ENCODE assay signal across 8 cellular contexts in genomic region chr1:62435231-62436038, GRCh38. TPM values are rescaled to one million over a fixed set of nuclear protein-coding genes. Genes with fewer than 3 reads are reported as not detected.
DNase-seq lines count a peak whose midpoint lies in the region; ATAC-seq and TF ChIP-seq lines count a peak whose summit lies in the region.

No MANE protein-coding gene starts in this region.

- H3K9me3 ChIP-seq in CD4-positive, CD25-positive, alpha-beta regulatory T cell (ENCODE audit: control insufficient read depth in 2 of 2, low read length in 2 of 2) = no peaks in the 10 kb centered on the region
- no peaks in the 10 kb centered on the region for H3K9me3 ChIP-seq in spleen

- TF ChIP-seq CTCF in spleen (IDR thresholded peaks at IDR 0.05 in 8 of 11, conservative IDR thresholded peaks at IDR 0.05 in 3 of 11) = no peak

- peak overlapping the region; percentile 99 to 100 (median 100) for H3K27ac Mint-ChIP-seq in CD4-positive, CD25-positive, alpha-beta regulatory T cell
- peak overlapping the region; percentile 98 for H3K27ac Mint-ChIP-seq in activated naive CD8-positive, alpha-beta T cell

- peaks cover 31% of the 10 kb centered on the region for H3K4me1 ChIP-seq in CD4-positive, CD25-positive, alpha-beta regulatory T cell (ENCODE audit: control insufficient read depth, insufficient read depth, low read length, poor library complexity, severe bottlenecking)
- H3K4me1 ChIP-seq in spleen = peaks cover 22 to 39% (median 34%) of the 10 kb centered on the region in 6 donors

- no peaks in the 10 kb centered on the region for H3K36me3 ChIP-seq in CD4-positive, CD25-positive, alpha-beta regulatory T cell (ENCODE audit: control insufficient read depth, insufficient read depth, low read length)
- peaks cover 0 to 2% (median 0%) of the 10 kb centered on the region in 6 donors for H3K36me3 ChIP-seq in spleen

- H3K36me3 Mint-ChIP-seq in CD4-positive, CD25-positive, alpha-beta regulatory T cell = peaks cover 3% of the 10 kb centered on the region
- peaks cover 5% of the 10 kb centered on the region for H3K36me3 Mint-ChIP-seq in activated naive CD8-positive, alpha-beta T cell

- peak overlapping the region; percentile 95 to 99 (median 96) for H3K4me3 Mint-ChIP-seq in CD4-positive, CD25-positive, alpha-beta regulatory T cell
- H3K4me3 Mint-ChIP-seq in activated naive CD8-positive, alpha-beta T cell = peak overlapping the region; percentile 97

- H3K9me3 Mint-ChIP-seq in CD4-positive, CD25-positive, alpha-beta regulatory T cell = peaks cover 0 to 3% (median 1%) of the 10 kb centered on the region in 7 donors
- peaks cover 4% of the 10 kb centered on the region for H3K9me3 Mint-ChIP-seq in activated naive CD8-positive, alpha-beta T cell (ENCODE audit: low read depth)

- peaks cover 17% of the 10 kb centered on the region for H3K27me3 Mint-ChIP-seq in CD4-positive, CD25-positive, alpha-beta regulatory T cell
- no peaks in the 10 kb centered on the region for H3K27me3 Mint-ChIP-seq in activated naive CD8-positive, alpha-beta T cell

- intact Hi-C loops in spleen (cut with DNase I; ENCODE audit: low total_unique reads) = no loop called here

- peak overlapping the region; percentile 84 for H3K4me3 ChIP-seq in CD4-positive, CD25-positive, alpha-beta regulatory T cell (ENCODE audit: low read depth, low read length)
- H3K4me3 ChIP-seq in iPS-11a (ENCODE audit: low read depth, low read length) = peak overlapping the region; percentile 89
- peak overlapping the region; percentile 47 to 99 (median 96) for H3K4me3 ChIP-seq in spleen

- peak overlapping the region; percentile 99 for H3K27ac ChIP-seq in CD4-positive, CD25-positive, alpha-beta regulatory T cell (ENCODE audit: insufficient read depth, low read length, poor library complexity, severe bottlenecking)
- peak overlapping the region; percentile 93 to 99 (median 98) for H3K27ac ChIP-seq in spleen

- peaks cover 5% of the 10 kb centered on the region for H3K27me3 ChIP-seq in CD4-positive, CD25-positive, alpha-beta regulatory T cell (ENCODE audit: control insufficient read depth, insufficient read depth, low read length)
- no peaks in the 10 kb centered on the region for H3K27me3 ChIP-seq in spleen (replicated peaks in 1 of 7)

- TF ChIP-seq POLR2A in spleen (IDR thresholded peaks at IDR 0.05) = no peak

- ATAC-seq in CD4-positive, CD25-positive, alpha-beta regulatory T cell (ENCODE audit: low read depth in 2 of 2) = no peak
- ATAC-seq in HG03196 (IDR thresholded peaks at IDR 0.05; ENCODE audit: unreplicated experiment) (peak; percentile 6), HG02763 (IDR thresholded peaks at IDR 0.05; ENCODE audit: unreplicated experiment) (no peak), HG03342 (IDR thresholded peaks at IDR 0.05; ENCODE audit: unreplicated experiment) (no peak)

- 48 to 51% (median 51%) methylated on average over 31 of the region's 31 CpGs for WGBS in spleen, 5 donors

- H3K4me1 Mint-ChIP-seq in CD4-positive, CD25-positive, alpha-beta regulatory T cell = peaks cover 23 to 42% (median 34%) of the 10 kb centered on the region in 4 donors
- H3K4me1 Mint-ChIP-seq in activated naive CD8-positive, alpha-beta T cell (ENCODE audit: low read depth) = peaks cover 34% of the 10 kb centered on the region

- peak in 1 of 3 donors; percentile 9 for DNase-seq in CD4-positive, CD25-positive, alpha-beta regulatory T cell
- peak; percentile 86 for DNase-seq in spleen
- DNase-seq in D341Med (ENCODE audit: low spot score) = no peak

RNA-seq across cellular contexts. Expression of gene USP1, which starts 1.4 kb away (rescaled TPM):
- total RNA-seq in CD4-positive, CD25-positive, alpha-beta regulatory T cell = 36.6 TPM
- 10 to 100 TPM; 33.9 to 37.1 (median 35.5) TPM for polyA plus RNA-seq in CD4-positive, CD25-positive, alpha-beta regulatory T cell
- 10 to 100 TPM; 24.6 to 29.6 (median 26.4) TPM for total RNA-seq in spleen
- polyA plus RNA-seq in spleen = 10 to 100 TPM in 2 of 3 donors, 1 to 10 TPM in 1; 9.2 to 16.7 (median 13.5) TPM
